ENCODE assay signal across 13 cellular contexts in the genomic region with DNA sequence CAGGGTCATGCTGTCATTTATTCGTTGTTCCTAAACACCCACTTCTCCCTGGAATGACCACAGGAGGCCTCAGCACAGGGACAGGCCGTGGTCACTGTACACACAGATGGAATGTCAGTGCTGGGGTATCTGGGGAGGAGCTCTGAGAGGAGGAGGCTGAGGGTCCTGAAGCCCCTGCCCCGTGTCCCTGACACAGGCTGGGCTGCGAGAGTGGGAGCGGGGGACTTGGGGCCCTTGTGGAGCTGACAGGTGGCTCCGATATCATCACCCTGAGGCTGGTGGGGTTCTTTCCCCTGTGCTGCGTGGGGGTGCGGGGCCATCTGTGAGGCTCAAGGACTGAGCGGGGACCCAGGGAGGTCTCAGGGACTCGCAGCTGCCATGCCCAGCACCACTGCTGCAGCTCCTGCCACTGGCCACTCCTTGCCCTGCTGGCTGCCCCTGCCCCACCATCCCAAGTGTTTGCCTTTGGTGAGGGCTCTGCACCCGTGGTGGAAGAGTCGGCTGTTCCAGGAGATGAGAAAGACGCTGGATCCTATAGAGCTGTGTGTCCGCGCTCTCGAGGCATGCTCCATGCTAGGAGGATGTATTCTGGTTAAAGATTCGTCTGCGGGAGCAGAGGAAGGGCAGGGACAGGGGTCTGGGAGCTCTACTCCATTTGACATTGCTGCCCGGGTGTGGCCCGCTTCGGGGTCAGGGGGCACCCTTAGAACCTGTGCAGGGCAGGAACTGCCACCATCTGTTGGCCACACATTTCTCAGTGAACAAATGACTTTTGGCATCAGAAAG. TPM values are rescaled to one million over a fixed set of nuclear protein-coding genes. Genes with fewer than 3 reads are reported as not detected.
DNase-seq lines count a peak whose midpoint lies in the region; ATAC-seq and TF ChIP-seq lines count a peak whose summit lies in the region.
"Had no signal": no experiment of that assay in that cellular context is flagged by ENCODE, and none has a peak within 500 bp of the region (broad histone marks: within the 10 kb centered on the region; RNA-seq: fewer than 3 reads in every experiment).

No MANE protein-coding gene starts in this region.

- H3K4me3 ChIP-seq in lower leg skin (ENCODE audit: low read depth, poor library complexity, severe bottlenecking), result no peak overlapping the region

- no peak overlapping the region for H3K4me3 Mint-ChIP-seq in type B pancreatic cell
- H3K4me3 Mint-ChIP-seq: memory B cell had no signal

- intact Hi-C loops in Right ventricle myocardium inferior (cut with DNase I) (no loop called here), left cardiac atrium (cut with DNase I) (no loop called here), lower leg skin (cut with DNase I; ENCODE audit: low total_unique reads) (no loop called here)

- ATAC-seq in Right ventricle myocardium inferior, result no peak
- no peak for ATAC-seq in left cardiac atrium
- ATAC-seq in GM19023 (IDR thresholded peaks at IDR 0.05; ENCODE audit: unreplicated experiment), result no peak
- ATAC-seq in HG02642 (IDR thresholded peaks at IDR 0.05; ENCODE audit: poor library complexity, unreplicated experiment), result no peak

- no peaks in the 10 kb centered on the region for H3K9me3 Mint-ChIP-seq in type B pancreatic cell
- H3K9me3 Mint-ChIP-seq: memory B cell had no signal

- 88 to 92% methylated on average over 18 to 21 of the region's 21 CpGs for WGBS in lower leg skin, 2 donors

- peak; percentile 67 for DNase-seq in Right ventricle myocardium inferior (ENCODE audit: missing footprints)
- DNase-seq in left cardiac atrium, result no peak
- peak; percentile 0 for DNase-seq in astrocyte of the hippocampus (ENCODE audit: low read depth, low spot score)
- DNase-seq in lower leg skin (ENCODE audit: low spot score in 2 of 2), result peak; percentile 9 to 79
- peak; percentile 60 for DNase-seq in type B pancreatic cell (ENCODE audit: extremely low spot score, unreplicated experiment)
- DNase-seq in dermis blood vessel endothelial cell, result no peak
- DNase-seq: KBM-7, NCI-H1417, NCI-H226, nucleus accumbens had no signal

- no peak for TF ChIP-seq POLR2A in lower leg skin (IDR thresholded peaks at IDR 0.05)

- no peak for TF ChIP-seq CTCF in lower leg skin (IDR thresholded peaks at IDR 0.05)
- no peak for TF ChIP-seq CTCF in type B pancreatic cell (conservative IDR thresholded peaks at IDR 0.05)

- H3K4me1 Mint-ChIP-seq in type B pancreatic cell (ENCODE audit: unreplicated experiment), result no peaks in the 10 kb centered on the region

- H3K36me3 Mint-ChIP-seq in type B pancreatic cell, result no peaks in the 10 kb centered on the region
- H3K36me3 Mint-ChIP-seq: memory B cell had no signal

- H3K27ac Mint-ChIP-seq in type B pancreatic cell, result no peak overlapping the region
- H3K27ac Mint-ChIP-seq: memory B cell had no signal

- H3K27me3 Mint-ChIP-seq in type B pancreatic cell, result no peaks in the 10 kb centered on the region
- H3K27me3 Mint-ChIP-seq: memory B cell had no signal

RNA-seq across cellular contexts. Expression of a gene that starts 18.9 kb away (rescaled TPM):
- total RNA-seq in Right ventricle myocardium inferior, result 23.3 TPM
- 10 to 100 TPM; 19.7 to 20.0 TPM for total RNA-seq in left cardiac atrium
- total RNA-seq in lower leg skin, result 10 to 100 TPM; 21.7 to 37.9 (median 29.7) TPM
- 21.1 and 25.0 TPM in 2 replicates for total RNA-seq in type B pancreatic cell (ENCODE audit: low replicate concordance)
- total RNA-seq in dermis blood vessel endothelial cell, result 20.6 and 28.8 TPM in 2 replicates

Comparison
In these comparisons a context has a peak if more than half of its experiments do, and no peak if none do; other contexts are left out.
1. DNase-seq: peak in Right ventricle myocardium inferior (single experiment), astrocyte of the hippocampus (single experiment), lower leg skin (2 of 2) and type B pancreatic cell (single experiment); none in left cardiac atrium (single experiment) and dermis blood vessel endothelial cell (single experiment).